Comparison of ENCODE assay signal across 26 cellular contexts in the genomic region with DNA sequence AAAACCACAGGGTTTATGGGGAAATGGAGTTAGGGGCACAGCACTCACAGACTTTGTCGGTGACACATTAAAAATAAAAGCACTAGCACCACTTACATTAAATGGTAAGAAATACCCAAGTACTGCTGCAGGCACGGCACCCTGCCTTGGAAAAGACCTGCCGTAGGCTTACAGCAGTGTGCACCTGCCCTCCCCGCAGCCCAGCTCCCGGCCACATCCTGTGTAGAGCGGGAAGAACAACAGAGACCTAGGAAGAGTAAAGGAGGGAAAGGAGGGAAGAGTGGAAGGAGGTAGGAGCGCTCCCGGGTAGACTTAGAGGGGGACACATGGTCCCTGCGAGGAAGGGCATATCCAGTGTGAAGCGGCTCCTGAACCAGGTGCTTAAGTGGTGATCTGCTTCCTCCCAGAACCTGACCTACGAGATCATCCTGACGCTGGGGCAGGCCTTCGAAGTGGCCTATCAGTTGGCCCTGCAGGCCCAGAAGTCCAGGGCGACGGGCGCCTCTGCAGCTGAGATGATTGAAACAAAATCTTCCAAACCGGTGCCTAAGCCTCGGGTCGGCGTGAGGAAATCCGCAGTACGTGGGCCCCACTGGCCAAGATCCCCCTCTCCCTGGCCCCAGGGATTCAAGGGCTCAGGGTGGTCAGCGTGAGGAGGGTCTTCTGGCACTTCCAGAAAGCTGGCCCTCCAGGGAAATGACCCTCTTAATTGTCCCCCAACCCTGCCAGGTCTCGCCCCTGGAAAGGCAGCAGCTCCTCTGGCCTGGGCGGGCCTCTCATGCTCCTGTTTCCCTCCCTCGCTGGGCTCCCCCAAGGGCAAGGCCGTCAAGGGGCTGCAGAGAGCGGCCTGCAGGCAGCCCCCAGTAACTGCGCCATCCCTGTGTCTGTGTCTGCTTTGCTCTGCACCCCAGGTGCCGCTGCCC. TPM values are rescaled to one million over a fixed set of nuclear protein-coding genes. Genes with fewer than 3 reads are reported as not detected.
DNase-seq lines count a peak whose midpoint lies in the region; ATAC-seq, FAIRE-seq and TF ChIP-seq lines count a peak whose summit lies in the region.
"Had no signal": no experiment of that assay in that cellular context is flagged by ENCODE, and none has a peak within 500 bp of the region (broad histone marks: within the 10 kb centered on the region; RNA-seq: fewer than 3 reads in every experiment).

No MANE protein-coding gene starts in this region.

- no peaks in the 10 kb centered on the region for H3K79me2 ChIP-seq in osteoblast (ENCODE audit: insufficient read depth, low read length)

- H3K9me3 ChIP-seq in osteoblast (ENCODE audit: low read depth, low read length): no peaks in the 10 kb centered on the region
- H3K9me3 ChIP-seq: ascending aorta, thoracic aorta had no signal

- ATAC-seq in HG02852 (IDR thresholded peaks at IDR 0.05; ENCODE audit: unreplicated experiment) (no peak), HG03039 (IDR thresholded peaks at IDR 0.05; ENCODE audit: unreplicated experiment) (no peak)
- ATAC-seq: activated T-helper 17 cell treated with anti-CD3 and anti-CD28 coated beads, Interleukin-2, amount 50 U/mL, for 72 hours; Panc1; right cardiac atrium; stimulated activated naive B cell treated with anti-CD40 and anti-IgM and Interleukin-4, amounts not matched to agents 10 μg/mL and 1 μg/mL and 100 μg/mL, for 72 hours had no signal

- H3K27me3 ChIP-seq in osteoblast (ENCODE audit: insufficient read depth, low read length): no peaks in the 10 kb centered on the region
- H3K27me3 ChIP-seq: ascending aorta, dorsolateral prefrontal cortex had no signal

- peaks cover 14% of the 10 kb centered on the region for H3K36me3 ChIP-seq in osteoblast (ENCODE audit: insufficient read depth, low read length)

- H3K27ac ChIP-seq in osteoblast (ENCODE audit: low read depth, low read length): no peak overlapping the region

- DNase-seq in D341Med (ENCODE audit: low spot score): peak; percentile 15
- peak; percentile 6 for DNase-seq in GM20000 (ENCODE audit: low spot score)
- DNase-seq in frontal cortex (ENCODE audit: low spot score in 2 of 2): peak; percentile 1 to 6
- peak; percentile 65 for DNase-seq in osteoblast (ENCODE audit: insufficient read length, low spot score, missing footprints)
- DNase-seq in GDM1 (lab: John Stamatoyannopoulos, UW): no peak
- DNase-seq: activated CD4-positive, alpha-beta T cell treated with anti-CD3 and anti-CD28 coated beads, Interleukin-2, amount 50 U/mL, for 1 hour; activated naive CD8-positive, alpha-beta T cell treated with anti-CD3 and anti-CD28 coated beads for 36 hours; CD4-positive, CD25-positive, alpha-beta regulatory T cell; central memory CD4-positive, alpha-beta T cell; EL; HCEC 1CT; NCI-H1092; NCI-H1930; NCI-H526; right cardiac atrium; SIG-M5; stimulated activated CD4-positive, alpha-beta T cell treated with anti-CD3 and anti-CD28 coated beads, Interleukin-12 subunit alpha, Interleukin-12 subunit beta, amount 100 ng/mL, for 4 hours; stimulated activated CD4-positive, alpha-beta T cell treated with anti-CD3 and anti-CD28 coated beads, Interleukin-4, amount 100 ng/mL, for 24 hours; stimulated activated naive B cell treated with anti-CD40 and anti-IgM and Interleukin-4, amounts not matched to agents 10 μg/mL and 1 μg/mL and 100 μg/mL, for 72 hours had no signal

- H3K4me3 ChIP-seq in osteoblast (ENCODE audit: insufficient read depth, low read length): no peak overlapping the region
- H3K4me3 ChIP-seq: ascending aorta, dorsolateral prefrontal cortex, thoracic aorta had no signal

- H4K20me1 ChIP-seq in osteoblast (ENCODE audit: insufficient read depth, low read length): no peaks in the 10 kb centered on the region

- TF ChIP-seq CTCF in GM20000 (IDR thresholded peaks at IDR 0.05; ENCODE audit: extremely low read depth, missing control alignments) (no peak), osteoblast (IDR thresholded peaks at IDR 0.05; ENCODE audit: extremely low read depth, low read depth, low read length) (no peak)

- no peak overlapping the region for H2AFZ ChIP-seq in osteoblast (ENCODE audit: low read length)

- H3K4me1 ChIP-seq in osteoblast (ENCODE audit: insufficient read depth, low read length): peaks cover 9% of the 10 kb centered on the region

- FAIRE-seq in frontal cortex (lab: Jason Lieb, UNC): no peak

- H3K4me2 ChIP-seq in osteoblast (ENCODE audit: insufficient read depth, low read length): no peak overlapping the region

RNA-seq across cellular contexts. Expression of gene TCP11, which starts 55.5 kb away (rescaled TPM):
- total RNA-seq in frontal cortex (0.41 TPM), osteoblast (0.29 and 0.72 TPM in 2 replicates)
- total RNA-seq: activated naive CD8-positive, alpha-beta T cell treated with anti-CD3 and anti-CD28 coated beads for 36 hours; activated T-helper 17 cell treated with anti-CD3 and anti-CD28 coated beads, Interleukin-2, amount 50 U/mL, for 72 hours; CD4-positive, CD25-positive, alpha-beta regulatory T cell; right cardiac atrium; thoracic aorta had no signal
